ENCODE assay signal across 11 cellular contexts in genomic region chr22:19105867-19106802, GRCh38. TPM values are rescaled to one million over a fixed set of nuclear protein-coding genes. Genes with fewer than 3 reads are reported as not detected.
DNase-seq lines count a peak whose midpoint lies in the region; ATAC-seq, FAIRE-seq and TF ChIP-seq lines count a peak whose summit lies in the region.
"Had no signal": no experiment of that assay in that cellular context is flagged by ENCODE, and none has a peak within 500 bp of the region (broad histone marks: within the 10 kb centered on the region; RNA-seq: fewer than 3 reads in every experiment).

No MANE protein-coding gene starts in this region.

- FAIRE-seq in keratinocyte (lab: Jason Lieb, UNC) (no peak), kidney (lab: Jason Lieb, UNC) (no peak)
- FAIRE-seq: TTC549 had no signal

- no peak overlapping the region for H3K9ac ChIP-seq in keratinocyte (ENCODE audit: control insufficient read depth, extremely low read depth, insufficient read depth, low read length)
- H3K9ac ChIP-seq in kidney (ENCODE audit: low read length in 2 of 2) = no peak overlapping the region

- H3K4me1 ChIP-seq in keratinocyte (ENCODE audit: control insufficient read depth, extremely low read depth, insufficient read depth, low read length) = peaks cover 19% of the 10 kb centered on the region
- peaks cover 0 to 8% of the 10 kb centered on the region in 2 donors for H3K4me1 ChIP-seq in kidney (ENCODE audit: control insufficient read depth in 1 of 2, insufficient read depth in 1 of 2, low read depth in 1 of 2, low read length in 2 of 2)

- ATAC-seq in activated naive CD8-positive, alpha-beta T cell treated with anti-CD3 and anti-CD28 coated beads, Interleukin-2, amount 50 U/mL, for 24 hours = no peak
- ATAC-seq in GM18870 (IDR thresholded peaks at IDR 0.05; ENCODE audit: unreplicated experiment) = no peak

- intact Hi-C loops in kidney (cut with DNase I) = no loop called here

- no peaks in the 10 kb centered on the region for H3K27me3 ChIP-seq in keratinocyte (ENCODE audit: control insufficient read depth, extremely low read depth, insufficient read depth, low read length)

- H3K9me1 ChIP-seq in keratinocyte (ENCODE audit: control insufficient read depth, extremely low read depth, insufficient read depth, low read length) = peaks cover 2% of the 10 kb centered on the region

- no peaks in the 10 kb centered on the region for H3K9me3 ChIP-seq in keratinocyte (ENCODE audit: control insufficient read depth, low read depth, low read length)
- H3K9me3 ChIP-seq in kidney (ENCODE audit: control insufficient read depth in 1 of 2, low read length in 2 of 2) = no peaks in the 10 kb centered on the region

- no peak overlapping the region for H2AFZ ChIP-seq in keratinocyte (ENCODE audit: control insufficient read depth, low read length)

- H3K79me2 ChIP-seq in keratinocyte (ENCODE audit: control insufficient read depth, insufficient read depth, low read length) = peaks cover 87% of the 10 kb centered on the region

- peak overlapping the region; percentile 83 for H3K27ac Mint-ChIP-seq in activated naive CD8-positive, alpha-beta T cell
- H3K27ac Mint-ChIP-seq in activated naive CD8-positive, alpha-beta T cell treated with anti-CD3 and anti-CD28 coated beads, Interleukin-2, amount 50 U/mL, for 24 hours = no peak overlapping the region

- H3K27ac ChIP-seq in keratinocyte (ENCODE audit: control insufficient read depth, insufficient read depth, low read length) (no peak overlapping the region), substantia nigra (ENCODE audit: low read depth, low read length, poor library complexity, severe bottlenecking) (peak overlapping the region; percentile 61), kidney (ENCODE audit: low read depth in 2 of 2, low read length in 2 of 2) (no peak overlapping the region)

- no peak for DNase-seq in activated naive CD8-positive, alpha-beta T cell treated with anti-CD3 and anti-CD28 coated beads, Interleukin-2, amount 50 U/mL, for 24 hours
- DNase-seq in activated T-cell treated with anti-CD3 and anti-CD28 coated beads for 1 hour (ENCODE audit: low read depth) (peak; percentile 45), keratinocyte (ENCODE audit: low read depth, low spot score) (no peak), substantia nigra (lab: John Stamatoyannopoulos, UW) (no peak), NCI-H1092 (lab: John Stamatoyannopoulos, UW) (no peak), kidney (no peak)

- H3K9me3 Mint-ChIP-seq in activated naive CD8-positive, alpha-beta T cell (ENCODE audit: low read depth) = no peaks in the 10 kb centered on the region
- no peaks in the 10 kb centered on the region for H3K9me3 Mint-ChIP-seq in activated naive CD8-positive, alpha-beta T cell treated with anti-CD3 and anti-CD28 coated beads, Interleukin-2, amount 50 U/mL, for 24 hours
- H3K9me3 Mint-ChIP-seq: nephron had no signal

- H3K4me3 ChIP-seq in keratinocyte (ENCODE audit: control insufficient read depth in 2 of 3, extremely low read depth in 1 of 3, insufficient read depth in 2 of 3, low read depth in 1 of 3, low read length in 3 of 3) (no peak overlapping the region), kidney (ENCODE audit: low read length in 2 of 2) (no peak overlapping the region)

- H4K20me1 ChIP-seq in keratinocyte (ENCODE audit: control insufficient read depth, extremely low read depth, insufficient read depth, low read length) = peaks cover 47% of the 10 kb centered on the region

- no peak overlapping the region for H3K4me2 ChIP-seq in keratinocyte (ENCODE audit: control insufficient read depth, extremely low read depth, insufficient read depth, low read depth, low read length)

- peak overlapping the region; percentile 56 for H3K4me3 Mint-ChIP-seq in activated naive CD8-positive, alpha-beta T cell
- no peak overlapping the region for H3K4me3 Mint-ChIP-seq in activated naive CD8-positive, alpha-beta T cell treated with anti-CD3 and anti-CD28 coated beads, Interleukin-2, amount 50 U/mL, for 24 hours
- H3K4me3 Mint-ChIP-seq: nephron had no signal

- dilution Hi-C loops in keratinocyte (cut with MboI; ENCODE audit: extremely low pct_ligation_motif_present, low sequenced_read_pairs) = no loop called here

- H3K27me3 Mint-ChIP-seq in activated naive CD8-positive, alpha-beta T cell = no peaks in the 10 kb centered on the region
- no peaks in the 10 kb centered on the region for H3K27me3 Mint-ChIP-seq in activated naive CD8-positive, alpha-beta T cell treated with anti-CD3 and anti-CD28 coated beads, Interleukin-2, amount 50 U/mL, for 24 hours

- TF ChIP-seq CTCF in keratinocyte (optimal IDR thresholded peaks at IDR 0.05 in 1 of 3, IDR thresholded peaks at IDR 0.05 in 1 of 3, conservative IDR thresholded peaks at IDR 0.05 in 1 of 3; ENCODE audit: extremely low read depth in 1 of 3, insufficient read depth in 2 of 3, low read length in 3 of 3) (peak; percentile 46 to 72 (median 53)), kidney (IDR thresholded peaks at IDR 0.05; ENCODE audit: borderline replicate concordance, extremely low read depth, insufficient read depth) (no peak)

- peaks cover 2% of the 10 kb centered on the region for H3K36me3 Mint-ChIP-seq in activated naive CD8-positive, alpha-beta T cell
- peaks cover 3% of the 10 kb centered on the region for H3K36me3 Mint-ChIP-seq in activated naive CD8-positive, alpha-beta T cell treated with anti-CD3 and anti-CD28 coated beads, Interleukin-2, amount 50 U/mL, for 24 hours (ENCODE audit: low read depth)

- H3K4me1 Mint-ChIP-seq in activated naive CD8-positive, alpha-beta T cell (ENCODE audit: low read depth) = peaks cover 64% of the 10 kb centered on the region
- peaks cover 61% of the 10 kb centered on the region for H3K4me1 Mint-ChIP-seq in activated naive CD8-positive, alpha-beta T cell treated with anti-CD3 and anti-CD28 coated beads, Interleukin-2, amount 50 U/mL, for 24 hours

- H3K36me3 ChIP-seq in keratinocyte (ENCODE audit: control insufficient read depth in 2 of 2, extremely low read depth in 1 of 2, insufficient read depth in 2 of 2, low read length in 2 of 2) = peaks cover 2 to 10% of the 10 kb centered on the region in 2 experiments
- H3K36me3 ChIP-seq in kidney (ENCODE audit: control insufficient read depth in 1 of 2, insufficient read depth in 2 of 2, low read length in 2 of 2) = no peaks in the 10 kb centered on the region

RNA-seq across cellular contexts. Expression of gene DGCR2, which starts 16.1 kb away (rescaled TPM):
- 23.2 to 67.6 TPM (median 34.1 TPM) in 3 replicates for polyA plus RNA-seq in keratinocyte
- 16.6 TPM for polyA plus RNA-seq in keratinocyte (2011; ENCODE audit: low read depth)
- polyA plus RNA-seq in keratinocyte (2011; cell fraction: cytosol; rRNA removed) = 24.9 and 27.7 TPM in 2 replicates
- 124 and 131 TPM in 2 replicates for polyA plus RNA-seq in keratinocyte (2011; cell fraction: nucleus; rRNA removed)
- 49.5 and 56.8 TPM in 2 replicates for polyA plus RNA-seq in keratinocyte (2012; ENCODE audit: low replicate concordance)
- 60.2 to 164 TPM (median 66.0 TPM) in 3 replicates for polyA minus RNA-seq in keratinocyte
- polyA minus RNA-seq in keratinocyte (2011; cell fraction: cytosol; rRNA and poly(A)+ RNA removed) = 57.0 TPM
- polyA minus RNA-seq in keratinocyte (2011; cell fraction: nucleus; rRNA and poly(A)+ RNA removed) = 105 and 156 TPM in 2 replicates
- total RNA-seq in kidney = 67.7 TPM
- polyA plus RNA-seq in kidney (ENCODE audit: insufficient read depth, low read depth, low replicate concordance) = 37.5 TPM

RNA-seq across cellular contexts. Expression of gene TSSK2, which starts 25.0 kb away (rescaled TPM):
- polyA plus RNA-seq in keratinocyte (not detected in 3 replicates), kidney (ENCODE audit: insufficient read depth, low read depth, low replicate concordance) (not detected)
- polyA plus RNA-seq in keratinocyte (2011; ENCODE audit: low read depth) = not detected
- polyA plus RNA-seq in keratinocyte (2011; cell fraction: cytosol; rRNA removed) = not detected in 2 replicates
- not detected in 2 replicates for polyA plus RNA-seq in keratinocyte (2011; cell fraction: nucleus; rRNA removed)
- polyA plus RNA-seq in keratinocyte (2012; ENCODE audit: low replicate concordance) = not detected in 2 replicates
- polyA minus RNA-seq in keratinocyte = not detected in 3 replicates
- not detected for polyA minus RNA-seq in keratinocyte (2011; cell fraction: cytosol; rRNA and poly(A)+ RNA removed)
- not detected in 2 replicates for polyA minus RNA-seq in keratinocyte (2011; cell fraction: nucleus; rRNA and poly(A)+ RNA removed)
- total RNA-seq in kidney = not detected
- total RNA-seq: Daoy had no signal

RNA-seq across cellular contexts. Expression of gene ESS2, which starts 38.3 kb away (rescaled TPM):
- polyA plus RNA-seq in keratinocyte = 10.0 to 16.5 TPM (median 10.7 TPM) in 3 replicates
- polyA plus RNA-seq in keratinocyte (2011; ENCODE audit: low read depth) = 8.0 TPM
- 6.2 and 13.5 TPM in 2 replicates for polyA plus RNA-seq in keratinocyte (2011; cell fraction: cytosol; rRNA removed)
- 13.5 and 17.6 TPM in 2 replicates for polyA plus RNA-seq in keratinocyte (2011; cell fraction: nucleus; rRNA removed)
- polyA plus RNA-seq in keratinocyte (2012; ENCODE audit: low replicate concordance) = 13.4 and 13.5 TPM in 2 replicates
- 3.6 to 8.2 TPM (median 6.0 TPM) in 3 replicates for polyA minus RNA-seq in keratinocyte
- 9.8 TPM for polyA minus RNA-seq in keratinocyte (2011; cell fraction: cytosol; rRNA and poly(A)+ RNA removed)
- polyA minus RNA-seq in keratinocyte (2011; cell fraction: nucleus; rRNA and poly(A)+ RNA removed) = 4.6 and 8.5 TPM in 2 replicates
- 14.3 TPM for total RNA-seq in kidney
- polyA plus RNA-seq in kidney (ENCODE audit: insufficient read depth, low read depth, low replicate concordance) = 15.3 TPM

RNA-seq across cellular contexts. Expression of gene GSC2, which starts 44.0 kb away (rescaled TPM):
- polyA plus RNA-seq in keratinocyte (not detected in 3 replicates), kidney (ENCODE audit: insufficient read depth, low read depth, low replicate concordance) (not detected)
- not detected for polyA plus RNA-seq in keratinocyte (2011; ENCODE audit: low read depth)
- not detected in 2 replicates for polyA plus RNA-seq in keratinocyte (2011; cell fraction: cytosol; rRNA removed)
- not detected in 2 replicates for polyA plus RNA-seq in keratinocyte (2011; cell fraction: nucleus; rRNA removed)
- polyA plus RNA-seq in keratinocyte (2012; ENCODE audit: low replicate concordance) = not detected in 2 replicates
- polyA minus RNA-seq in keratinocyte = not detected in 3 replicates
- polyA minus RNA-seq in keratinocyte (2011; cell fraction: cytosol; rRNA and poly(A)+ RNA removed) = not detected
- not detected in 2 replicates for polyA minus RNA-seq in keratinocyte (2011; cell fraction: nucleus; rRNA and poly(A)+ RNA removed)
- total RNA-seq in kidney = not detected
- total RNA-seq: Daoy had no signal
